ENCODE assay signal across 26 cellular contexts in the genomic region with DNA sequence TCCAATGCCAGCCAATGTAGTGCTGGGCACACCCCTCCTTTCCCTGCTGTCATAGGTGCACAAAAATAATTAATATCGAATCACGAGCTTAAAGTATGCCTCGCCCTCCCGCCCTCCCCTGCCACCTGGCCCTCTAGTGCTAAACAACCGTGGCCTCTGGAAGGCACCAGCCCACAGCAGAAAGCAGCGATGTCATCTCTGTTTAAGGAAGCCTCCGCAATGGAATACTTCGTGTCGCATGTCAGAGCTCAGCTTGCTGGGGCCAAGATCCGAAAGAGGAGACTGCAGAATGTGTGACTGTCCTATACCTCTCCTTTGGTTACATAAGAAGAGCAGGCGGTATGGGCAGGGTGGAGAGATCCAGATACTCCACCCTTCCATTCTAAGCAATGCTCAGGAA.
"Had no signal": no experiment of that assay in that cellular context is flagged by ENCODE, and none has a peak within 500 bp of the region (broad histone marks: within the 10 kb centered on the region; RNA-seq: fewer than 3 reads in every experiment).

No MANE protein-coding gene starts in this region.

- H3K27ac ChIP-seq: brain microvascular endothelial cell, coronary artery, foreskin keratinocyte, gastroesophageal sphincter, heart right ventricle, WERI-Rb-1 had no signal

- H3K9me3 ChIP-seq: gastroesophageal sphincter, heart right ventricle had no signal

- ATAC-seq: activated CD4-positive, CD25-positive, alpha-beta regulatory T cell treated with anti-CD3 and anti-CD28 coated beads, Interleukin-2, amount 50 U/mL, for 24 hours; activated CD8-positive, alpha-beta T cell treated with anti-CD3 and anti-CD28 coated beads for 36 hours; esophagus mucosa; foreskin keratinocyte; gastroesophageal sphincter; heart right ventricle; T-helper 17 cell had no signal

- H3K4me3 ChIP-seq: coronary artery, dorsolateral prefrontal cortex, gastroesophageal sphincter, heart right ventricle had no signal

- H3K36me3 ChIP-seq: brain microvascular endothelial cell, WERI-Rb-1 had no signal

- DNase-seq: activated B cell treated with CpG ODN at 0.5 μM for 24 hours; activated CD4-positive, alpha-beta T cell treated with anti-CD3 and anti-CD28 coated beads for 48 hours; activated CD4-positive, alpha-beta T cell treated with anti-CD3 and anti-CD28 coated beads, Interleukin-2, amount 50 U/mL, for 1 hour; activated CD4-positive, alpha-beta T cell treated with anti-CD3 and anti-CD28 coated beads, Interleukin-2, amount 50 U/mL, for 48 hours; activated CD8-positive, alpha-beta memory T cell treated with anti-CD3 and anti-CD28 coated beads for 24 hours; activated CD8-positive, alpha-beta T cell treated with anti-CD3 and anti-CD28 coated beads for 36 hours; activated effector memory CD4-positive, alpha-beta T cell treated with anti-CD3 and anti-CD28 coated beads, Interleukin-2, amount 50 U/mL, for 16 hours; activated naive CD4-positive, alpha-beta T cell treated with anti-CD3 and anti-CD28 coated beads for 36 hours; activated naive CD8-positive, alpha-beta T cell treated with anti-CD3 and anti-CD28 coated beads, Interleukin-2, amount 10 ng/mL, durations not matched to agents 7 days and 5 days; activated T-cell treated with anti-CD3 and anti-CD28 coated beads, Interleukin-2, amount 50 U/mL, for 1 hour; activated T-cell treated with anti-CD3 and anti-CD28 coated beads, Interleukin-2, amount 50 U/mL, for 48 hours; anterior cingulate cortex; brain microvascular endothelial cell; dorsolateral prefrontal cortex; effector memory CD4-positive, alpha-beta T cell; endodermal cell; foreskin keratinocyte; heart right ventricle; T-helper 1 cell; T-helper 17 cell; T1000; WERI-Rb-1 had no signal

- H3K27me3 ChIP-seq: brain microvascular endothelial cell, dorsolateral prefrontal cortex, foreskin keratinocyte, gastroesophageal sphincter, heart right ventricle had no signal
